8 cellular contexts compared by ENCODE assay signal in the genomic region with DNA sequence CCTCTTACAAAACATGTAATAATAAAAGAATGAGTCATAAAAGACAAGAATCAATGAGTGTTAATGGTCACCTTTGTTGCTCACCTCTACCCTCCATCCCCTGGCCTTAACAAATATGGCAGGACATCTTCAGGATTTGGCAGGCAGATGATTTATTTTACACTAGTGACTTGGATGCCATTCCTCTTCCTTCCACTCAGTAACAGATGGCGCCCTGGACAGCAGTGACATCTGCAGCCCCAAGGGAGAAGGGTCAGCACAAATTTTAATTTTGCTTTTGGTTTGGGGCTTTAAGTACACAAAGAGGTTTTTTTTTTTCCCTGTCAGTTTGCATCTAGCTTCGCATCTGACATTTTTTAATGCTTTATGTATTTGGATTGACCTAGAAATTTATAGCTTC.
DNase-seq lines count a peak whose midpoint lies in the region; ATAC-seq and TF ChIP-seq lines count a peak whose summit lies in the region.
"Not testable (repeated sequence)": the region's sequence is repeated elsewhere in the genome, so short reads cannot be mapped to it uniquely, and the experiment has no call there.

No MANE protein-coding gene starts in this region.

- H3K36me3 ChIP-seq in OCI-LY7 (ENCODE audit: insufficient read depth, low read length) = not testable (repeated sequence)

- H3K36me3 Mint-ChIP-seq in Calu3 (ENCODE audit: insufficient read depth, unreplicated experiment); MCF 10A (ENCODE audit: insufficient read depth, unreplicated experiment): not testable (repeated sequence)

- not testable (repeated sequence) for H3K9me3 ChIP-seq in OCI-LY7 (ENCODE audit: low read length)

- CTCF ChIA-PET in Calu3 (lab: Charles Lee); OCI-LY7 (lab: Charles Lee; ENCODE audit: unreplicated experiment); MCF 10A (lab: Yijun Ruan, JAX): not testable (repeated sequence)

- not testable (repeated sequence) for H4K20me1 ChIP-seq in OCI-LY7 (ENCODE audit: insufficient read depth, low read length)

- H3K4me1 ChIP-seq in OCI-LY7 (ENCODE audit: insufficient read depth, low read length, poor library complexity, severe bottlenecking) = not testable (repeated sequence)

- TF ChIP-seq CTCF in Calu3 (IDR thresholded peaks at IDR 0.05; ENCODE audit: unreplicated experiment) = not testable (repeated sequence)
- TF ChIP-seq CTCF in OCI-LY7 (conservative IDR thresholded peaks at IDR 0.05; ENCODE audit: low read length) = 0 out of 2 replicates have a peak, but pooled peaks have one; percentile 15
- TF ChIP-seq CTCF in MCF 10A (IDR thresholded peaks at IDR 0.05; ENCODE audit: unreplicated experiment) = peak; percentile 11

- intact Hi-C loops in Calu3 (cut with micrococcal nuclease; ENCODE audit: unreplicated experiment); OCI-LY7 (cut with micrococcal nuclease; ENCODE audit: unreplicated experiment); MCF 10A (cut with micrococcal nuclease): not testable (repeated sequence)

- not testable (repeated sequence) for H3K4me2 ChIP-seq in OCI-LY7 (ENCODE audit: low read length)

- not testable (repeated sequence) for H3K4me1 Mint-ChIP-seq in Calu3 (ENCODE audit: low read depth, unreplicated experiment); MCF 10A (ENCODE audit: insufficient read depth, unreplicated experiment)

- not testable (repeated sequence) for H3K27ac ChIP-seq in OCI-LY7 (ENCODE audit: low read depth, low read length, poor library complexity, severe bottlenecking)

- POLR2A ChIA-PET in OCI-LY7 (lab: Charles Lee); MCF 10A (lab: Yijun Ruan, JAX): not testable (repeated sequence)

- not testable (repeated sequence) for H3K27ac Mint-ChIP-seq in Calu3 (ENCODE audit: unreplicated experiment); MCF 10A (ENCODE audit: low read depth, unreplicated experiment)

- H2AFZ ChIP-seq in OCI-LY7 (ENCODE audit: low read length) = not testable (repeated sequence)

- ATAC-seq in GM18861 (IDR thresholded peaks at IDR 0.05; ENCODE audit: unreplicated experiment) (peak; percentile 88), GM19467 (IDR thresholded peaks at IDR 0.05; ENCODE audit: unreplicated experiment) (peak; percentile 57), HG02642 (IDR thresholded peaks at IDR 0.05; ENCODE audit: poor library complexity, unreplicated experiment) (peak; percentile 79), HG03175 (IDR thresholded peaks at IDR 0.05; ENCODE audit: unreplicated experiment) (peak; percentile 94)

- not testable (repeated sequence) for H3K4me3 Mint-ChIP-seq in Calu3 (ENCODE audit: low read depth, unreplicated experiment); MCF 10A (ENCODE audit: unreplicated experiment)

- not testable (repeated sequence) for H3K79me2 ChIP-seq in OCI-LY7 (ENCODE audit: insufficient read depth, low read depth, low read length)

- not testable (repeated sequence) for BruUV-seq in Calu3 (replicated peaks; lab: Mats Ljungman, UMichigan); OCI-LY7 (replicated peaks; lab: Mats Ljungman, UMichigan); MCF 10A (replicated peaks; lab: Mats Ljungman, UMichigan)

- peak; percentile 2 for DNase-seq in Calu3
- not testable (repeated sequence) for DNase-seq in OCI-LY7 (ENCODE audit: low spot score); MCF 10A (ENCODE audit: unreplicated experiment)
- DNase-seq in stimulated activated CD4-positive, alpha-beta T cell treated with anti-CD3 and anti-CD28 coated beads, Interleukin-4, amount 100 ng/mL, for 1 hour = peak; percentile 0

- H3K4me3 ChIP-seq in OCI-LY7 (ENCODE audit: low read depth, low read length, poor library complexity, severe bottlenecking) = not testable (repeated sequence)

- H3K9me2 ChIP-seq in OCI-LY7 (ENCODE audit: insufficient read depth, low read length) = not testable (repeated sequence)

- H3K9me3 Mint-ChIP-seq in Calu3 (ENCODE audit: low read depth, unreplicated experiment); MCF 10A (ENCODE audit: unreplicated experiment): not testable (repeated sequence)

- H3K27me3 Mint-ChIP-seq in Calu3 (ENCODE audit: unreplicated experiment) (peaks cover 11% of the 10 kb centered on the region), MCF 10A (ENCODE audit: insufficient read depth, unreplicated experiment) (peaks cover 22% of the 10 kb centered on the region)
